Comparison of ENCODE assay signal across 8 cellular contexts in genomic region chr9:92671323-92671722, GRCh38. TPM values are rescaled to one million over a fixed set of nuclear protein-coding genes. Genes with fewer than 3 reads are reported as not detected.
DNase-seq lines count a peak whose midpoint lies in the region; ATAC-seq and TF ChIP-seq lines count a peak whose summit lies in the region.

No MANE protein-coding gene starts in this region.

- H3K9me3 ChIP-seq in neural cell (ENCODE audit: low read length), result no peaks in the 10 kb centered on the region

- H3K9me3 Mint-ChIP-seq in T-helper 1 cell treated with Interleukin-12 subunit alpha and Interleukin-12 subunit beta and Interleukin-4 antibody, amounts not matched to agents 30 μg/mL and 1 μg/mL, for 36 hours, result no peaks in the 10 kb centered on the region

- ATAC-seq in GM21381 (IDR thresholded peaks at IDR 0.05; ENCODE audit: unreplicated experiment) (no peak), GM18907 (IDR thresholded peaks at IDR 0.05; ENCODE audit: unreplicated experiment) (no peak)

- H3K27me3 Mint-ChIP-seq in T-helper 1 cell treated with Interleukin-12 subunit alpha and Interleukin-12 subunit beta and Interleukin-4 antibody, amounts not matched to agents 30 μg/mL and 1 μg/mL, for 36 hours (ENCODE audit: low read depth), result no peaks in the 10 kb centered on the region

- H3K9me2 ChIP-seq in neural cell (ENCODE audit: insufficient read depth, low read length), result no peaks in the 10 kb centered on the region

- TF ChIP-seq EP300 in neural cell (conservative IDR thresholded peaks at IDR 0.05; ENCODE audit: poor library complexity, severe bottlenecking), result no peak

- DNase-seq in T-helper 1 cell (no peak), SHP77 (lab: John Stamatoyannopoulos, UW) (peak; percentile 22 to 35), epithelial cell of proximal tubule (ENCODE audit: low read depth) (no peak), OCI-M1 (lab: John Stamatoyannopoulos, UW) (no peak)

- no peaks in the 10 kb centered on the region for H4K20me1 ChIP-seq in neural cell (ENCODE audit: insufficient read depth)

- no peak overlapping the region for H2AFZ ChIP-seq in neural cell (ENCODE audit: low read depth, low read length)

- no peak overlapping the region for H3K4me2 ChIP-seq in neural cell (ENCODE audit: low read length)

- no peaks in the 10 kb centered on the region for H3K36me3 ChIP-seq in neural cell (ENCODE audit: insufficient read depth, low read length)

- H3K27ac Mint-ChIP-seq in T-helper 1 cell treated with Interleukin-12 subunit alpha and Interleukin-12 subunit beta and Interleukin-4 antibody, amounts not matched to agents 30 μg/mL and 1 μg/mL, for 36 hours, result no peak overlapping the region

- no peaks in the 10 kb centered on the region for H3K27me3 ChIP-seq in neural cell (ENCODE audit: insufficient read depth, low read depth, low read length)

- peaks cover 21% of the 10 kb centered on the region for H3K79me2 ChIP-seq in neural cell (replicated peaks; ENCODE audit: insufficient read depth, low read length)

- peak overlapping the region; percentile 85 for H3K4me3 Mint-ChIP-seq in T-helper 1 cell treated with Interleukin-12 subunit alpha and Interleukin-12 subunit beta and Interleukin-4 antibody, amounts not matched to agents 30 μg/mL and 1 μg/mL, for 36 hours

- H3K4me3 ChIP-seq in epithelial cell of proximal tubule (ENCODE audit: low read depth, low read length) (peak overlapping the region; percentile 91), neural cell (ENCODE audit: low read length) (peak overlapping the region; percentile 99)

- H3K9ac ChIP-seq in neural cell (ENCODE audit: low read length), result no peak overlapping the region

- TF ChIP-seq RAD21 in neural cell (conservative IDR thresholded peaks at IDR 0.05), result no peak

- no peaks in the 10 kb centered on the region for H3F3A ChIP-seq in neural cell (ENCODE audit: insufficient read depth, low read length, poor library complexity, severe bottlenecking)

- peaks cover 11% of the 10 kb centered on the region for H3K36me3 Mint-ChIP-seq in T-helper 1 cell treated with Interleukin-12 subunit alpha and Interleukin-12 subunit beta and Interleukin-4 antibody, amounts not matched to agents 30 μg/mL and 1 μg/mL, for 36 hours (ENCODE audit: low read depth)

- TF ChIP-seq CTCF in epithelial cell of proximal tubule (conservative IDR thresholded peaks at IDR 0.05; ENCODE audit: low read depth, low read length) (no peak), neural cell (IDR thresholded peaks at IDR 0.05; ENCODE audit: poor library complexity, severe bottlenecking) (no peak)

- no peak overlapping the region for H3K27ac ChIP-seq in neural cell (ENCODE audit: low read length)

- peaks cover 21% of the 10 kb centered on the region for H3K4me1 Mint-ChIP-seq in T-helper 1 cell treated with Interleukin-12 subunit alpha and Interleukin-12 subunit beta and Interleukin-4 antibody, amounts not matched to agents 30 μg/mL and 1 μg/mL, for 36 hours (ENCODE audit: low read depth)

TF ChIP-seq in neural cell, 6 proteins besides CTCF, POLR2A, EP300 and RAD21:
- TF ChIP-seq SMC3 (conservative IDR thresholded peaks at IDR 0.05; ENCODE audit: poor library complexity) (no peak), TAF1 (IDR thresholded peaks at IDR 0.05; ENCODE audit: low read depth) (no peak)

RNA-seq across cellular contexts. Expression of gene IPPK, which starts 1.4 kb away (rescaled TPM):
- 10.8 and 15.2 TPM in 2 replicates for total RNA-seq in epithelial cell of proximal tubule
- 34.3 and 36.0 TPM in 2 replicates for polyA plus RNA-seq in neural cell
- polyA minus RNA-seq in neural cell, result 19.7 and 21.2 TPM in 2 replicates

Comparison
In these comparisons a context has a peak if more than half of its experiments do, and no peak if none do; other contexts are left out.
1. DNase-seq: peak in SHP77 (2 of 2); none in T-helper 1 cell (0 of 5), epithelial cell of proximal tubule (single experiment) and OCI-M1 (single experiment).